In the genomic region with DNA sequence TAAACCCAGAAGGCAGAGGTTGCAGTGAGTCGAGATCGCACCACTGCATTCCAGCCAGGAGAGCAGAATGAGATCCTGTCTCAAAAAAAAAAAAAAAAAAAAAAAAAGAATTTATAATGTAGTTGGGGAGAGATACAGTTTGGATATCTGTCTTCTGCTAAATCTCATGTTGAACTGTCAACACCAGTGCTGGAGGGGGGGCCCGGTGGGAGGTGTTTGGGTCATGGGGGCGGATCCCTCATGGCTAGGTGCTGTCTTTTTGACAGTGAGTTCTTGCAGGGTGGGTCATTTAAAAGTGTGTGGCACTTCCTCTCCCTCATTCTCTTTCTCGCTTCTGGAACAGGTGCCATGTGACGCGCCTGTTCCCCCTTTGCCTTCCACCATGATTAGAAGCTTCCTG, we compare ENCODE assay signal across 18 cellular contexts. TPM values are rescaled to one million over a fixed set of nuclear protein-coding genes. Genes with fewer than 3 reads are reported as not detected.
DNase-seq lines count a peak whose midpoint lies in the region; ATAC-seq and TF ChIP-seq lines count a peak whose summit lies in the region.
"Had no signal": no experiment of that assay in that cellular context is flagged by ENCODE, and none has a peak within 500 bp of the region (broad histone marks: within the 10 kb centered on the region; RNA-seq: fewer than 3 reads in every experiment).

No MANE protein-coding gene starts in this region.

- no peaks in the 10 kb centered on the region for H3K27me3 Mint-ChIP-seq in progenitor cell of endocrine pancreas
- H3K27me3 Mint-ChIP-seq: B cell; CD4-positive, alpha-beta T cell had no signal

- H3K4me1 ChIP-seq in heart right ventricle: peaks cover 0 to 13% (median 0%) of the 10 kb centered on the region in 9 donors

- ATAC-seq in heart right ventricle: peak in 7 of 8 donors; percentile 47 to 86 (median 60)
- ATAC-seq: HCT116 had no signal

- 49 to 71% methylated on average over 7 of the region's 7 CpGs for WGBS in heart right ventricle, 2 donors

- no peaks in the 10 kb centered on the region for H3K36me3 ChIP-seq in heart right ventricle

- peak overlapping the region in 1 of 10 donors; percentile 31 for H3K27ac ChIP-seq in heart right ventricle
- H3K27ac ChIP-seq: 22Rv1 had no signal

- no peaks in the 10 kb centered on the region for H3K9me3 ChIP-seq in heart right ventricle

- no peaks in the 10 kb centered on the region for H3K36me3 Mint-ChIP-seq in progenitor cell of endocrine pancreas (ENCODE audit: insufficient read depth)

- H3K4me3 ChIP-seq in heart right ventricle: no peak overlapping the region

- H3K4me1 Mint-ChIP-seq in progenitor cell of endocrine pancreas (ENCODE audit: low read depth): peaks cover under 1% of the 10 kb centered on the region

- H3K27ac Mint-ChIP-seq in progenitor cell of endocrine pancreas: peak overlapping the region; percentile 77
- H3K27ac Mint-ChIP-seq: B cell; CD4-positive, alpha-beta T cell had no signal

- no peaks in the 10 kb centered on the region for H3K27me3 ChIP-seq in heart right ventricle

- TF ChIP-seq CTCF in heart right ventricle (IDR thresholded peaks at IDR 0.05) (no peak), progenitor cell of endocrine pancreas (IDR thresholded peaks at IDR 0.05; ENCODE audit: unreplicated experiment) (no peak)

- intact Hi-C loops in heart right ventricle (cut with DNase I): no loop called here

- peak; percentile 39 for DNase-seq in activated effector memory CD4-positive, alpha-beta T cell treated with anti-CD3 and anti-CD28 coated beads, Interleukin-2, amount 50 U/mL, for 16 hours
- DNase-seq in activated effector memory CD4-positive, alpha-beta T cell treated with Interleukin-2 at 50 U/mL for 16 hours: no peak
- DNase-seq in ELF-1 (ENCODE audit: low read depth, low spot score) (peak; percentile 29), heart right ventricle (peak; percentile 23 to 36), progenitor cell of endocrine pancreas (ENCODE audit: low spot score, unreplicated experiment) (no peak), AG08396 (ENCODE audit: low spot score) (no peak), NCI-H187 treated with DMSO at 0.1 percent for 48 hours (lab: John Stamatoyannopoulos, UW) (no peak), GM19240 (ENCODE audit: insufficient read length, low spot score) (no peak)
- DNase-seq: C1 segment of cervical spinal cord; Calu3; CD4-positive, alpha-beta T cell; DMS79; EL; GDM1; IMR-90 had no signal

- no peaks in the 10 kb centered on the region for H3K9me3 Mint-ChIP-seq in progenitor cell of endocrine pancreas (ENCODE audit: low read depth)
- H3K9me3 Mint-ChIP-seq: CD4-positive, alpha-beta T cell had no signal

- H3K4me3 Mint-ChIP-seq in progenitor cell of endocrine pancreas (ENCODE audit: low read depth): no peak overlapping the region
- H3K4me3 Mint-ChIP-seq: B cell; CD4-positive, alpha-beta T cell had no signal

RNA-seq across cellular contexts. Expression of gene CLIP1, which starts 32.8 kb away (rescaled TPM):
- total RNA-seq in heart right ventricle: 100 to 1,000 TPM in 5 of 10 donors, 10 to 100 TPM in 5; 87.4 to 135 (median 100) TPM
- 10 to 100 TPM; 36.3 to 39.1 TPM for polyA plus RNA-seq in heart right ventricle
- total RNA-seq in progenitor cell of endocrine pancreas: 78.6 and 81.8 TPM in 2 replicates

Comparison
In these comparisons a context has a peak if more than half of its experiments do, and no peak if none do; other contexts are left out.
1. DNase-seq: peak in activated effector memory CD4-positive, alpha-beta T cell treated with anti-CD3 and anti-CD28 coated beads, Interleukin-2, amount 50 U/mL, for 16 hours (single experiment), ELF-1 (single experiment) and heart right ventricle (2 of 2); none in activated effector memory CD4-positive, alpha-beta T cell treated with Interleukin-2 at 50 U/mL for 16 hours (single experiment), progenitor cell of endocrine pancreas (single experiment), AG08396 (single experiment), NCI-H187 treated with DMSO at 0.1 percent for 48 hours (single experiment) and GM19240 (single experiment).